15 cellular contexts compared by ENCODE assay signal in the genomic region with DNA sequence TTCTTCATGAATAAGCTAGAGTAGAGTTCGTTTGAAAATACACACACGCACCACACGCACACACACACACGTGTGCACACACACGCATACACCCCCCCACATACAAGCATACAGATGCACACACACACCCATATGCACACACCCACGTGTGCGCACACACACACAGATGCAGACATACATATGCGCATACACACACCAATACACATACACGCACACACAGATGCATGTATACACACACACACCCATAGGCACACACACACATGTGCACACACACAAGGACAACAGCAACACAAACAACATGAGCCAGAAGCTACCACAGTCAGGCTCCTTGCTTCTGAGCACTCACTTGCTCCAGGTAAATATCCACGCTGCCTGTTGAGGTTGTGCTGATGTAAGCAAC. TPM values are rescaled to one million over a fixed set of nuclear protein-coding genes. Genes with fewer than 3 reads are reported as not detected.
DNase-seq lines count a peak whose midpoint lies in the region; FAIRE-seq and TF ChIP-seq lines count a peak whose summit lies in the region.
"Had no signal": no experiment of that assay in that cellular context is flagged by ENCODE, and none has a peak within 500 bp of the region (broad histone marks: within the 10 kb centered on the region; RNA-seq: fewer than 3 reads in every experiment).

No MANE protein-coding gene starts in this region.

- H3K36me3 Mint-ChIP-seq in brain (peaks cover 13% of the 10 kb centered on the region), nephron progenitor cell (ENCODE audit: low read depth) (peaks cover 37% of the 10 kb centered on the region), mesothelial cell of epicardium (peaks cover 14% of the 10 kb centered on the region)
- no peaks in the 10 kb centered on the region for H3K36me3 Mint-ChIP-seq in activated naive CD4-positive, alpha-beta T cell treated with anti-CD3 and anti-CD28 coated beads for 36 hours (ENCODE audit: low read depth)

- H3K9me3 Mint-ChIP-seq in brain = peaks cover 0 to 1% (median 0%) of the 10 kb centered on the region in 5 experiments
- peaks cover 2% of the 10 kb centered on the region for H3K9me3 Mint-ChIP-seq in nephron progenitor cell
- no peaks in the 10 kb centered on the region for H3K9me3 Mint-ChIP-seq in mesothelial cell of epicardium
- H3K9me3 Mint-ChIP-seq in activated naive CD4-positive, alpha-beta T cell treated with anti-CD3 and anti-CD28 coated beads for 36 hours = no peaks in the 10 kb centered on the region

- no peak for TF ChIP-seq CTCF in brain (conservative IDR thresholded peaks at IDR 0.05)
- TF ChIP-seq CTCF in nephron progenitor cell (IDR thresholded peaks at IDR 0.05) = no peak
- no peak for TF ChIP-seq CTCF in GM13976 (IDR thresholded peaks at IDR 0.05; ENCODE audit: borderline replicate concordance, control extremely low read depth, extremely low read depth, insufficient read depth, missing control alignments)
- TF ChIP-seq CTCF in mesothelial cell of epicardium (IDR thresholded peaks at IDR 0.05; ENCODE audit: unreplicated experiment) = no peak

- peaks cover 19% of the 10 kb centered on the region for H3K4me1 Mint-ChIP-seq in brain
- H3K4me1 Mint-ChIP-seq in nephron progenitor cell = peaks cover 22% of the 10 kb centered on the region
- H3K4me1 Mint-ChIP-seq in mesothelial cell of epicardium = peaks cover 17% of the 10 kb centered on the region
- H3K4me1 Mint-ChIP-seq in activated naive CD4-positive, alpha-beta T cell treated with anti-CD3 and anti-CD28 coated beads for 36 hours (ENCODE audit: low read depth) = peaks cover 9% of the 10 kb centered on the region

- H3K27me3 Mint-ChIP-seq in brain = peaks cover 6% of the 10 kb centered on the region
- no peaks in the 10 kb centered on the region for H3K27me3 Mint-ChIP-seq in nephron progenitor cell (ENCODE audit: low read depth, poor library complexity)
- H3K27me3 Mint-ChIP-seq in mesothelial cell of epicardium (ENCODE audit: low read depth) = no peaks in the 10 kb centered on the region
- H3K27me3 Mint-ChIP-seq in activated naive CD4-positive, alpha-beta T cell treated with anti-CD3 and anti-CD28 coated beads for 36 hours (ENCODE audit: low read depth) = no peaks in the 10 kb centered on the region
- H3K27me3 Mint-ChIP-seq: CD4-positive, alpha-beta memory T cell had no signal

- no peak for DNase-seq in HTR-8/SVneo (ENCODE audit: insufficient read length, low spot score)
- no peak for DNase-seq in nephron progenitor cell
- no peak for DNase-seq in urothelium cell line (ENCODE audit: low spot score)
- no peak for DNase-seq in GM13976 (ENCODE audit: low spot score)
- no peak for DNase-seq in mesothelial cell of epicardium (ENCODE audit: low spot score in 2 of 2, unreplicated experiment in 2 of 2)
- no peak for DNase-seq in activated naive CD4-positive, alpha-beta T cell treated with anti-CD3 and anti-CD28 coated beads for 36 hours
- DNase-seq: BE2C; CD4-positive, alpha-beta memory T cell; DMS79; H9 had no signal

- in situ Hi-C loops in GM13976 (cut with MboI; ENCODE audit: low sequenced_read_pairs, unreplicated experiment) = no loop called here

- intact Hi-C loops in activated naive CD4-positive, alpha-beta T cell treated with anti-CD3 and anti-CD28 coated beads for 36 hours (cut with micrococcal nuclease) = no loop called here

- H3K27ac Mint-ChIP-seq in brain = peak overlapping the region in 4 of 5 experiments; percentile 8 to 22 (median 12)
- peak overlapping the region; percentile 27 for H3K27ac Mint-ChIP-seq in nephron progenitor cell
- no peak overlapping the region for H3K27ac Mint-ChIP-seq in mesothelial cell of epicardium
- H3K27ac Mint-ChIP-seq in activated naive CD4-positive, alpha-beta T cell treated with anti-CD3 and anti-CD28 coated beads for 36 hours = no peak overlapping the region
- H3K27ac Mint-ChIP-seq: GM23338, H9 had no signal

- FAIRE-seq in HTR-8/SVneo (lab: Jason Lieb, UNC) = peak; percentile 85
- peak; percentile 93 for FAIRE-seq in urothelium cell line (lab: Jason Lieb, UNC)
- FAIRE-seq: A204.1, GM12892, K562 had no signal

- peak overlapping the region in 2 of 5 experiments; percentile 4 to 59 for H3K4me3 Mint-ChIP-seq in brain
- no peak overlapping the region for H3K4me3 Mint-ChIP-seq in nephron progenitor cell
- H3K4me3 Mint-ChIP-seq in mesothelial cell of epicardium = no peak overlapping the region
- no peak overlapping the region for H3K4me3 Mint-ChIP-seq in activated naive CD4-positive, alpha-beta T cell treated with anti-CD3 and anti-CD28 coated beads for 36 hours
- H3K4me3 Mint-ChIP-seq: GM23338 had no signal

- CTCF ChIA-PET in activated naive CD4-positive, alpha-beta T cell treated with anti-CD3 and anti-CD28 coated beads for 36 hours (lab: Charles Lee) = interaction anchor here (0.6 kb wide), 1 partner anchor 77 kb away, joined by 3 read pairs; no protein-coding TSS in a partner anchor

RNA-seq across cellular contexts. Expression of a gene that starts 5.1 kb away (rescaled TPM):
- polyA plus RNA-seq in brain (ENCODE audit: insufficient read depth, low read depth, low replicate concordance) = 33.8 TPM
- total RNA-seq in mesothelial cell of epicardium = 60.3 to 63.5 TPM (median 62.9 TPM) in 3 replicates
- total RNA-seq in activated naive CD4-positive, alpha-beta T cell treated with anti-CD3 and anti-CD28 coated beads for 36 hours = 10 to 100 TPM; 10.6 to 14.3 TPM

RNA-seq across cellular contexts. Expression of a gene that starts 5.4 kb away (rescaled TPM):
- polyA plus RNA-seq in brain (ENCODE audit: insufficient read depth, low read depth, low replicate concordance) = 12.8 TPM
- total RNA-seq in mesothelial cell of epicardium = 42.5 to 44.8 TPM (median 43.2 TPM) in 3 replicates
- 10 to 100 TPM; 11.3 to 15.7 TPM for total RNA-seq in activated naive CD4-positive, alpha-beta T cell treated with anti-CD3 and anti-CD28 coated beads for 36 hours

Comparison
In these comparisons a context has a peak if more than half of its experiments do, and no peak if none do; other contexts are left out.
1. H3K27ac Mint-ChIP-seq: peak in brain (4 of 5) and nephron progenitor cell (single experiment); none in mesothelial cell of epicardium (single experiment) and activated naive CD4-positive, alpha-beta T cell treated with anti-CD3 and anti-CD28 coated beads for 36 hours (single experiment).